Comparison of ENCODE assay signal across 21 cellular contexts in genomic region chr13:24493356-24493755, GRCh38.
"Had no signal": no experiment of that assay in that cellular context is flagged by ENCODE, and none has a peak within 500 bp of the region (broad histone marks: within the 10 kb centered on the region; RNA-seq: fewer than 3 reads in every experiment).

No MANE protein-coding gene starts in this region.

- ATAC-seq: activated T-cell treated with anti-CD3 and anti-CD28 coated beads, Interleukin-2, amount 50 U/mL, for 4 hours; PC-3; T-helper 17 cell had no signal

- H3K4me2 ChIP-seq: KMS-11 had no signal

- DNase-seq: activated CD4-positive, alpha-beta memory T cell treated with anti-CD3 and anti-CD28 coated beads for 36 hours; activated CD4-positive, alpha-beta T cell treated with anti-CD3 and anti-CD28 coated beads, Interleukin-2, amount 10 ng/mL, durations not matched to agents 7 days and 5 days; activated CD4-positive, CD25-positive, alpha-beta regulatory T cell; activated CD8-positive, alpha-beta memory T cell treated with anti-CD3 and anti-CD28 coated beads for 24 hours; activated effector memory CD4-positive, alpha-beta T cell treated with anti-CD3 and anti-CD28 coated beads, Interleukin-2, amount 50 U/mL, for 16 hours; activated naive CD4-positive, alpha-beta T cell treated with anti-CD3 and anti-CD28 coated beads for 36 hours; activated naive CD8-positive, alpha-beta T cell treated with anti-CD3 and anti-CD28 coated beads for 36 hours; activated T-cell treated with anti-CD3 and anti-CD28 coated beads, Interleukin-2, amount 50 U/mL, for 4 hours; anterior cingulate cortex; NCI-H1092; NCI-H1417; NCI-H1930; NCI-H2171; NCI-H2227 treated with DMSO at 0.1 percent for 48 hours; NCI-H446 treated with DMSO at 0.1 percent for 48 hours; NCI-H524 treated with DMSO at 0.1 percent for 48 hours; PC-3; SHP77 treated with DMSO at 0.1 percent for 48 hours; T-helper 17 cell; T-helper 9 cell had no signal

- H3K9ac ChIP-seq: KMS-11 had no signal

- H3K27ac ChIP-seq: KMS-11 had no signal
